1 cellular context compared by ENCODE assay signal in the genomic region with DNA sequence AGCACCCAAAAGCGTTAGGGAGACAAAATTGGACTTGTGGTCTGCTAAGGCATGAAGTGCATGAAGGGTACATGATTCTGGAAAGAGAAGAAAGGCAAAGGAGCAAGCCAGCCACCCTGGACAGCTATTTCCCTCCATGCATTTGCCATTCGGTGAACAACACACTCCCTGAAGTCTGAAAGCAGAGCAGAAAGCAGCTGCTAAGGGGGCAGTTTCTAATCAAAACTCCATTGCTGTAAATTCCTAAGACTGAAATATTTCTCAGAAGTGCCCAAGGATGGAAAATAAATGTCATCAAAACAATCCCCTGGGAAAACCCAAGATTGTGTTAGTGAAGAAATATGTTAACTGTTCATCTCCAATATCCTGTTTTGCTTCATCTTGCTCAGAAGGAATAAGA.
TF ChIP-seq lines count a peak whose summit lies in the region.

No MANE protein-coding gene starts in this region.

TF ChIP-seq in IMR-90, 13 proteins besides CTCF, POLR2A, EP300 and RAD21:
- TF ChIP-seq RFX5 (IDR thresholded peaks at IDR 0.05; ENCODE audit: low read depth, low read length) = no peak
- no peak for TF ChIP-seq NFE2L2 (IDR thresholded peaks at IDR 0.05; ENCODE audit: low read depth, low read length)
- no peak for TF ChIP-seq CHD1 (IDR thresholded peaks at IDR 0.05; ENCODE audit: low read depth, low read length)
